In the genomic region with DNA sequence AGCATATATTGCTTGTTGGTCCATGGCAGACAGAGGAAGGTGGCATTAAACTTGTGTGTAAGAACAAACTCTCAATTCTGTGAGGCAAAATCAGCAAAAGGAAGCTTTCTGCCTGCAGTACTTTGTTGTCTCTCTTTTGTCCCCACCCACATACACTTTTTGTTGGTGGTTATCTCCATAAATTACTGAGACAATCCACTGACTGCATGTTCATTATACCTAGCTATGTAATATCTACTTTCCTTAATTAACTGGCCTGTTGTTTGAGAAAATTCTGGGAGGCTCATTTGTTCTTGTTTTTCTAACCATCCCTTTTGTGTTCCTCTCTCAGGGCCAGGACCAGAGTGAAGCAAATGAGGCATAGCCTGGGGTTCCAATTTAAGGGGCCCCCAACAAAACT, we compare ENCODE assay signal across 15 cellular contexts. TPM values are rescaled to one million over a fixed set of nuclear protein-coding genes. Genes with fewer than 3 reads are reported as not detected.
"Had no signal": no experiment of that assay in that cellular context is flagged by ENCODE, and none has a peak within 500 bp of the region (broad histone marks: within the 10 kb centered on the region; RNA-seq: fewer than 3 reads in every experiment).

A gene (minus strand): TSS at position 101 of the 400 bp plus-strand sequence. CDS start 77 bp downstream, at position 24.

- H3K27me3 Mint-ChIP-seq: brain; dendritic cell treated with granulocyte-macrophage colony-stimulating factor and Interleukin-4, amounts not matched to agents 40 ng/mL and 50 ng/mL, for 4 days; naive B cell; type B pancreatic cell had no signal

- H3K4me1 Mint-ChIP-seq: brain, endodermal cell had no signal

- H3K27ac ChIP-seq: hepatocyte, suprapubic skin had no signal

- H3K4me1 ChIP-seq: suprapubic skin had no signal

- H3K36me3 Mint-ChIP-seq: brain, naive B cell had no signal

- H3K4me3 ChIP-seq: hepatocyte, suprapubic skin had no signal

- DNase-seq: endodermal cell; erythroblast; left ventricle myocardium superior; naive B cell; nucleus accumbens; right cardiac atrium; SIG-M5; stimulated activated CD4-positive, alpha-beta T cell treated with anti-CD3 and anti-CD28 coated beads, Interleukin-2, amount 100 ng/mL, for 24 hours; stimulated activated naive CD4-positive, alpha-beta T cell had no signal

- ATAC-seq: left ventricle myocardium superior, right cardiac atrium had no signal

- H3K4me3 Mint-ChIP-seq: brain; dendritic cell treated with granulocyte-macrophage colony-stimulating factor and Interleukin-4, amounts not matched to agents 40 ng/mL and 50 ng/mL, for 4 days; endodermal cell; naive B cell; type B pancreatic cell had no signal

- H3K27ac Mint-ChIP-seq: brain; dendritic cell treated with granulocyte-macrophage colony-stimulating factor and Interleukin-4, amounts not matched to agents 40 ng/mL and 50 ng/mL, for 4 days; endodermal cell; naive B cell; type B pancreatic cell had no signal

- H3K9me3 Mint-ChIP-seq: dendritic cell treated with granulocyte-macrophage colony-stimulating factor and Interleukin-4, amounts not matched to agents 40 ng/mL and 50 ng/mL, for 4 days; type B pancreatic cell had no signal

- H3K27me3 ChIP-seq: hepatocyte, suprapubic skin had no signal

- H3K36me3 ChIP-seq: suprapubic skin had no signal

RNA-seq across cellular contexts. Expression of the gene that starts here (rescaled TPM):
- total RNA-seq: endodermal cell, hepatocyte, kidney epithelial cell, suprapubic skin had no signal
- polyA plus RNA-seq: hepatocyte had no signal
